14 cellular contexts compared by ENCODE assay signal in the genomic region with DNA sequence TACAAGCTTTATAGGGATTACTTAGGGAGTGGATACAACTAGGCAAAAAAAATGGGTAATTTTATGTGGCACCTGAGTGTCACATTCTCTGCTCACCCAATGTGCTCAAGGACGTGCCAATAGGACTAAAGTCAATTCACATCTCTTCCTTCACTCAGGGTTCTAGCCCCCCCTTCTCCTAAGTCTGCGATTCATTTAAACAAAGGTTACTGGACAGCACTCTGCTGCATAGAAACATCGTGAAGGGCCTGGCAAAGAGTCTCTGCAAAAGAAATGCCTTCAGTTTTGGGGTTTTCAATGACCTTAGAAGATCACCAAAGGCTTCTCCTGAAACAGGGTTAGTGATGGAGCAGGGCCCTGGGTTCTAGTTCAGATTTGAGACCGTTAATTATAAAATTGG.
DNase-seq lines count a peak whose midpoint lies in the region; ATAC-seq and TF ChIP-seq lines count a peak whose summit lies in the region.
"Had no signal": no experiment of that assay in that cellular context is flagged by ENCODE, and none has a peak within 500 bp of the region (broad histone marks: within the 10 kb centered on the region; RNA-seq: fewer than 3 reads in every experiment).

No MANE protein-coding gene starts in this region.

- no peak overlapping the region for H3K27ac Mint-ChIP-seq in activated T-helper 17 cell treated with anti-CD3 and anti-CD28 coated beads, Interleukin-2, amount 50 U/mL, for 72 hours
- no peak overlapping the region for H3K27ac Mint-ChIP-seq in glutamatergic neuron (ENCODE audit: unreplicated experiment)
- H3K27ac Mint-ChIP-seq: activated T-helper 1 cell treated with anti-CD3 and anti-CD28 coated beads, Interleukin-12 subunit alpha, Interleukin-12 subunit beta, Interleukin-2, Interleukin-4 antibody, amounts not matched to agents 30 ng/mL and 10 ng/mL and 1 ng/mL, durations not matched to agents 14 hours and 24 hours and 36 hours had no signal

- no peaks in the 10 kb centered on the region for H3K27me3 ChIP-seq in skeletal muscle satellite cell (ENCODE audit: control insufficient read depth, insufficient read depth, low read length)
- no peaks in the 10 kb centered on the region for H3K27me3 ChIP-seq in aorta (ENCODE audit: control insufficient read depth in 1 of 2, insufficient read depth in 2 of 2, low read length in 1 of 2)
- H3K27me3 ChIP-seq: foreskin keratinocyte had no signal

- DNase-seq in NCI-H82 (lab: John Stamatoyannopoulos, UW) = peak; percentile 52
- DNase-seq in NCI-H82 treated with DMSO at 0.1 percent for 48 hours (lab: John Stamatoyannopoulos, UW; ENCODE audit: unreplicated experiment) = no peak
- no peak for DNase-seq in glutamatergic neuron
- no peak for DNase-seq in activated gamma-delta T cell (lab: John Stamatoyannopoulos, UW)
- no peak for DNase-seq in NCI-H345 treated with DMSO at 0.1 percent for 48 hours (lab: John Stamatoyannopoulos, UW; ENCODE audit: unreplicated experiment)
- DNase-seq in aorta = no peak
- DNase-seq: foreskin keratinocyte, GDM1, MG63, RPMI8226 had no signal

- H3K4me1 ChIP-seq in skeletal muscle satellite cell (ENCODE audit: control insufficient read depth, insufficient read depth, low read length) (peaks cover 7% of the 10 kb centered on the region), aorta (ENCODE audit: control insufficient read depth in 1 of 2, insufficient read depth in 2 of 2, low read length in 2 of 2) (no peaks in the 10 kb centered on the region)

- no peak overlapping the region for H3K9ac ChIP-seq in skeletal muscle satellite cell (ENCODE audit: low read depth, low read length)

- H3K9me3 Mint-ChIP-seq in activated T-helper 17 cell treated with anti-CD3 and anti-CD28 coated beads, Interleukin-2, amount 50 U/mL, for 72 hours = no peaks in the 10 kb centered on the region
- peaks cover 4% of the 10 kb centered on the region for H3K9me3 Mint-ChIP-seq in glutamatergic neuron (ENCODE audit: unreplicated experiment)
- H3K9me3 Mint-ChIP-seq: activated T-helper 1 cell treated with anti-CD3 and anti-CD28 coated beads, Interleukin-12 subunit alpha, Interleukin-12 subunit beta, Interleukin-2, Interleukin-4 antibody, amounts not matched to agents 30 ng/mL and 10 ng/mL and 1 ng/mL, durations not matched to agents 14 hours and 24 hours and 36 hours had no signal

- no peak for ATAC-seq in activated T-helper 17 cell treated with anti-CD3 and anti-CD28 coated beads, Interleukin-2, amount 50 U/mL, for 72 hours (replicated peaks)
- no peak for ATAC-seq in aorta (ENCODE audit: low FRiP score)
- ATAC-seq: foreskin keratinocyte had no signal

- TF ChIP-seq CTCF in glutamatergic neuron (IDR thresholded peaks at IDR 0.05; ENCODE audit: partially characterized antibody, unreplicated experiment) = no peak

- H3K4me3 Mint-ChIP-seq in activated T-helper 17 cell treated with anti-CD3 and anti-CD28 coated beads, Interleukin-2, amount 50 U/mL, for 72 hours = peak overlapping the region; percentile 83
- H3K4me3 Mint-ChIP-seq in glutamatergic neuron (ENCODE audit: unreplicated experiment) = peak overlapping the region; percentile 96

- intact Hi-C loops in aorta (cut with DNase I) = no loop called here

- peaks cover 5% of the 10 kb centered on the region for H3K27me3 Mint-ChIP-seq in activated T-helper 17 cell treated with anti-CD3 and anti-CD28 coated beads, Interleukin-2, amount 50 U/mL, for 72 hours
- H3K27me3 Mint-ChIP-seq in glutamatergic neuron (ENCODE audit: unreplicated experiment) = peaks cover 3% of the 10 kb centered on the region

- peak overlapping the region; percentile 98 for H3K4me2 ChIP-seq in skeletal muscle satellite cell (ENCODE audit: low read length)

- no peaks in the 10 kb centered on the region for H3K36me3 Mint-ChIP-seq in activated T-helper 17 cell treated with anti-CD3 and anti-CD28 coated beads, Interleukin-2, amount 50 U/mL, for 72 hours (ENCODE audit: low read depth)
- peaks cover 5% of the 10 kb centered on the region for H3K36me3 Mint-ChIP-seq in glutamatergic neuron (ENCODE audit: unreplicated experiment)

- H3K9me3 ChIP-seq in skeletal muscle satellite cell (replicated peaks; ENCODE audit: low read length) = no peaks in the 10 kb centered on the region
- H3K9me3 ChIP-seq in aorta (ENCODE audit: control insufficient read depth, low read length) = peaks cover 1% of the 10 kb centered on the region

- no peak overlapping the region for H3K27ac ChIP-seq in aorta (ENCODE audit: low read depth in 1 of 2, low read length in 2 of 2)
- H3K27ac ChIP-seq: 22Rv1 had no signal

- peaks cover 12% of the 10 kb centered on the region for H3K4me1 Mint-ChIP-seq in activated T-helper 17 cell treated with anti-CD3 and anti-CD28 coated beads, Interleukin-2, amount 50 U/mL, for 72 hours
- H3K4me1 Mint-ChIP-seq in glutamatergic neuron (ENCODE audit: low read depth, unreplicated experiment) = peaks cover 12% of the 10 kb centered on the region

- 82 to 88% methylated on average over 4 of the region's 4 CpGs for WGBS in aorta, 2 donors

- H3K36me3 ChIP-seq in skeletal muscle satellite cell (ENCODE audit: insufficient read depth, low read length) (no peaks in the 10 kb centered on the region), aorta (ENCODE audit: control insufficient read depth in 1 of 2, insufficient read depth in 2 of 2, low read length in 1 of 2) (no peaks in the 10 kb centered on the region)
- H3K36me3 ChIP-seq: MG63 had no signal

- H3K4me3 ChIP-seq in skeletal muscle satellite cell (ENCODE audit: low read length) = peak overlapping the region; percentile 91
- no peak overlapping the region for H3K4me3 ChIP-seq in aorta (ENCODE audit: low read length in 2 of 2)
- H3K4me3 ChIP-seq: MG63 had no signal
